In genomic region chr17:78341559-78342437, GRCh38 we compare ENCODE assay signal across 1 cellular context.
A peak's percentile ranks its signal among the peaks of the same experiment; 100 is the strongest.
TF ChIP-seq lines count a peak whose summit lies in the region.

No MANE protein-coding gene starts in this region.

TF ChIP-seq in SK-N-SH, 30 proteins besides CTCF, POLR2A, EP300 and RAD21 (continued from another document):
- TF ChIP-seq REST (IDR thresholded peaks at IDR 0.05; ENCODE audit: low read depth, low read length), result no peak
- 0 out of 2 replicates have a peak, but pooled peaks have one; percentile 30 for TF ChIP-seq MXI1 (IDR thresholded peaks at IDR 0.05; ENCODE audit: low read depth, low read length)
- TF ChIP-seq ZBTB33 (IDR thresholded peaks at IDR 0.05; ENCODE audit: borderline replicate concordance, low read depth), result no peak
- no peak for TF ChIP-seq NRF1 (IDR thresholded peaks at IDR 0.05; ENCODE audit: low read depth, low read length)
- TF ChIP-seq FOXM1 (IDR thresholded peaks at IDR 0.05; ENCODE audit: low read depth), result no peak
- TF ChIP-seq MAX (IDR thresholded peaks at IDR 0.05; ENCODE audit: low read depth), result no peak; the same call in 1 of the 2 replicates
- TF ChIP-seq FOSL2 (IDR thresholded peaks at IDR 0.05; ENCODE audit: borderline replicate concordance, low read depth), result no peak
- 0 out of 2 replicates have a peak, but pooled peaks have one; percentile 9 for TF ChIP-seq RXRA (IDR thresholded peaks at IDR 0.05; ENCODE audit: borderline replicate concordance, low read depth)
- peak; percentile 33; the same call in 1 of the 2 replicates for TF ChIP-seq TCF12 (IDR thresholded peaks at IDR 0.05)
- no peak for TF ChIP-seq RFX5 (IDR thresholded peaks at IDR 0.05; ENCODE audit: low read length)
- no peak; the same call in 1 of the 2 replicates for TF ChIP-seq PBX3 (IDR thresholded peaks at IDR 0.05)
- TF ChIP-seq RCOR1 (IDR thresholded peaks at IDR 0.05; ENCODE audit: low read length), result 0 out of 2 replicates have a peak, but pooled peaks have one; percentile 11
- TF ChIP-seq USF1 (IDR thresholded peaks at IDR 0.05; ENCODE audit: borderline replicate concordance, low read depth), result no peak
- no peak for TF ChIP-seq USF2 (IDR thresholded peaks at IDR 0.05; ENCODE audit: borderline replicate concordance, low read depth, low read length)
- TF ChIP-seq YY1 (IDR thresholded peaks at IDR 0.05; ENCODE audit: low read depth), result 0 out of 2 replicates have a peak, but pooled peaks have one; percentile 9
- TF ChIP-seq TAF1 (IDR thresholded peaks at IDR 0.05; ENCODE audit: borderline replicate concordance, low read depth, low read length), result no peak; the same call in 1 of the 2 replicates
- no peak for TF ChIP-seq ELF1 (IDR thresholded peaks at IDR 0.05)
- no peak for TF ChIP-seq JUND (IDR thresholded peaks at IDR 0.05)
- TF ChIP-seq POLR2AphosphoS5 (IDR thresholded peaks at IDR 0.05; ENCODE audit: low read depth, low read length), result peak; percentile 72
- TF ChIP-seq EZH2phosphoT487 (IDR thresholded peaks at IDR 0.05; ENCODE audit: borderline replicate concordance, low read depth), result no peak
- no peak for TF ChIP-seq MEF2A (IDR thresholded peaks at IDR 0.05; ENCODE audit: borderline replicate concordance, low read depth)
